24 cellular contexts compared by ENCODE assay signal in genomic region chr1:78359666-78360065, GRCh38.
"Had no signal": no experiment of that assay in that cellular context is flagged by ENCODE, and none has a peak within 500 bp of the region (broad histone marks: within the 10 kb centered on the region; RNA-seq: fewer than 3 reads in every experiment).

No MANE protein-coding gene starts in this region.

- H3K27me3 ChIP-seq: esophagus squamous epithelium, gastrocnemius medialis, right atrium auricular region, testis, tibial artery, upper lobe of left lung had no signal

- H3K27ac ChIP-seq: dorsolateral prefrontal cortex, gastrocnemius medialis, lower lobe of right lung, prostate gland, right atrium auricular region, testis, tibial artery, upper lobe of left lung had no signal

- H3K9me3 ChIP-seq: esophagus squamous epithelium, lower lobe of right lung, prostate gland, right atrium auricular region, testis, tibial artery, upper lobe of left lung had no signal

- H3K4me3 ChIP-seq: dorsolateral prefrontal cortex, esophagus squamous epithelium, gastrocnemius medialis, lower lobe of right lung, prostate gland, right atrium auricular region, smooth muscle cell, testis, tibial artery, upper lobe of left lung had no signal

- H3K4me1 ChIP-seq: gastrocnemius medialis, lower lobe of right lung, prostate gland, right atrium auricular region, testis, tibial artery had no signal

- ATAC-seq: gastrocnemius medialis; left ventricle myocardium superior; lower lobe of right lung; naive thymus-derived CD8-positive, alpha-beta T cell; sciatic nerve; stimulated activated memory B cell treated with anti-CD40 and anti-IgM and Interleukin-4, amounts not matched to agents 10 μg/mL and 1 μg/mL and 100 μg/mL, for 72 hours; stimulated activated naive CD8-positive, alpha-beta T cell treated with anti-CD3 and anti-CD28 coated beads, Interleukin-15, Interleukin-2, amounts not matched to agents 100 U/mL and 50 U/mL, for 24 hours had no signal

- DNase-seq: dorsolateral prefrontal cortex; effector CD4-positive, alpha-beta T cell; esophagus squamous epithelium; foreskin fibroblast; gastrocnemius medialis; head of caudate nucleus; left ventricle myocardium superior; lower lobe of right lung; naive thymus-derived CD8-positive, alpha-beta T cell; nephron progenitor cell; nucleus accumbens; stimulated activated CD4-positive, alpha-beta T cell treated with anti-CD3 and anti-CD28 coated beads, Interleukin-12 subunit alpha, Interleukin-12 subunit beta, amount 100 ng/mL, for 4 hours; stimulated activated CD4-positive, alpha-beta T cell treated with anti-CD3 and anti-CD28 coated beads, Interleukin-1b, Interleukin-23, amount 100 ng/mL, for 48 hours; stimulated activated CD4-positive, alpha-beta T cell treated with anti-CD3 and anti-CD28 coated beads, Interleukin-4, amount 100 ng/mL, for 4 hours; stimulated activated naive CD8-positive, alpha-beta T cell treated with anti-CD3 and anti-CD28 coated beads, Interleukin-15, Interleukin-2, amounts not matched to agents 100 U/mL and 50 U/mL, for 24 hours; substantia nigra; testis; tibial artery; upper lobe of left lung had no signal

- H3K36me3 ChIP-seq: esophagus squamous epithelium, gastrocnemius medialis, lower lobe of right lung, prostate gland, right atrium auricular region, tibial artery, upper lobe of left lung had no signal

- H3K4me2 ChIP-seq: smooth muscle cell had no signal
